Comparison of ENCODE assay signal across 21 cellular contexts in the genomic region with DNA sequence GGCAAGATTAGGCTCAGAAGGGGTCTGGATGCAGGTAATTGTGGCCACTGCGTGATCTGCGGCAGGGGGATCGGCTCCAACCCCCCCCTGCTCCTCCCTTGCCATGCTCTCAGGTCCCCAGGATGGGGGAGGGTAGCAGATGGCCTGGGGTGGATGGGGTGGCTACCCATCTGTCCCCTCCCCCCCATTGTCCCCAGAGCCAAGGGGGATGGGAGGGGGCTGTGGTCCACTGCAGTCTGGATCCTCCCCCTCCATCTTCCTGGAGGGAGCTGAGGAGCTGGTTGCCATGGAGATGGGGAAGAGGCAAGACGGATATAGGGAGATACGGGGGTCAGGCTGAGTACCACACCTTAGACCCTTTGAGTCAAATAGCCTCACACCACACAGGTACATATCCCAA. TPM values are rescaled to one million over a fixed set of nuclear protein-coding genes. Genes with fewer than 3 reads are reported as not detected.
"Had no signal": no experiment of that assay in that cellular context is flagged by ENCODE, and none has a peak within 500 bp of the region (broad histone marks: within the 10 kb centered on the region; RNA-seq: fewer than 3 reads in every experiment).

No MANE protein-coding gene starts in this region.

- H3K4me3 ChIP-seq: heart right ventricle, lower lobe of right lung, psoas muscle, right lobe of liver, suprapubic skin had no signal

- H3K36me3 ChIP-seq: brain microvascular endothelial cell, heart right ventricle, lower lobe of right lung, right lobe of liver, suprapubic skin had no signal

- FAIRE-seq: frontal cortex had no signal

- ATAC-seq: activated CD8-positive, alpha-beta T cell treated with anti-CD3 and anti-CD28 coated beads, Interleukin-2, amount 10 ng/mL, durations not matched to agents 7 days and 5 days; activated T-cell treated with anti-CD3 and anti-CD28 coated beads, Interleukin-2, amount 50 U/mL, for 72 hours; effector memory CD8-positive, alpha-beta T cell; heart right ventricle; left cardiac atrium; lower lobe of right lung; psoas muscle; right lobe of liver; WTC11 had no signal

- H3K9me3 ChIP-seq: heart right ventricle, lower lobe of right lung, psoas muscle, right lobe of liver, suprapubic skin had no signal

- H3K9me3 Mint-ChIP-seq: activated T-cell treated with anti-CD3 and anti-CD28 coated beads, Interleukin-2, amount 50 U/mL, for 72 hours; effector memory CD8-positive, alpha-beta T cell; nephron; stimulated activated naive CD8-positive, alpha-beta T cell treated with anti-CD3 and anti-CD28 coated beads, Interleukin-15, Interleukin-2, amounts not matched to agents 100 ng/mL and 50 ng/mL, for 24 hours; type B pancreatic cell; WTC11 had no signal

- DNase-seq: activated CD4-positive, alpha-beta T cell treated with anti-CD3 and anti-CD28 coated beads for 4 hours; activated CD8-positive, alpha-beta memory T cell treated with anti-CD3 and anti-CD28 coated beads, Interleukin-2, amount 50 U/mL, for 4 hours; activated CD8-positive, alpha-beta T cell treated with anti-CD3 and anti-CD28 coated beads, Interleukin-2, amount 10 ng/mL, durations not matched to agents 7 days and 5 days; activated gamma-delta T cell treated with Interleukin-2 at 50 U/mL for 16 hours; activated T-cell treated with anti-CD3 and anti-CD28 coated beads, Interleukin-2, amount 50 U/mL, for 72 hours; brain microvascular endothelial cell; effector memory CD8-positive, alpha-beta T cell; heart right ventricle; left cardiac atrium; lower lobe of right lung; psoas muscle; right lobe of liver had no signal

- H3K27ac ChIP-seq: brain microvascular endothelial cell, epithelial cell of prostate, heart right ventricle, lower lobe of right lung, psoas muscle, right lobe of liver, suprapubic skin had no signal

- H3K27ac Mint-ChIP-seq: activated CD8-positive, alpha-beta T cell treated with anti-CD3 and anti-CD28 coated beads, Interleukin-2, amount 10 ng/mL, durations not matched to agents 7 days and 5 days; activated naive CD8-positive, alpha-beta T cell; activated T-cell treated with anti-CD3 and anti-CD28 coated beads, Interleukin-2, amount 50 U/mL, for 72 hours; effector memory CD8-positive, alpha-beta T cell; stimulated activated naive CD8-positive, alpha-beta T cell treated with anti-CD3 and anti-CD28 coated beads, Interleukin-15, Interleukin-2, amounts not matched to agents 100 ng/mL and 50 ng/mL, for 24 hours; type B pancreatic cell; WTC11 had no signal

- H3K36me3 Mint-ChIP-seq: activated naive CD8-positive, alpha-beta T cell; type B pancreatic cell; WTC11 had no signal

- H3K4me3 Mint-ChIP-seq: activated CD8-positive, alpha-beta T cell treated with anti-CD3 and anti-CD28 coated beads, Interleukin-2, amount 10 ng/mL, durations not matched to agents 7 days and 5 days; activated naive CD8-positive, alpha-beta T cell; stimulated activated naive CD8-positive, alpha-beta T cell treated with anti-CD3 and anti-CD28 coated beads, Interleukin-15, Interleukin-2, amounts not matched to agents 100 ng/mL and 50 ng/mL, for 24 hours; WTC11 had no signal

- H3K4me1 ChIP-seq: psoas muscle, right lobe of liver had no signal

RNA-seq across cellular contexts. Expression of a gene that starts 1.6 kb away (rescaled TPM):
- total RNA-seq: activated CD8-positive, alpha-beta T cell treated with anti-CD3 and anti-CD28 coated beads, Interleukin-2, amount 10 ng/mL, durations not matched to agents 7 days and 5 days; osteocyte had no signal

RNA-seq across cellular contexts. Expression of a gene that starts 47.6 kb away (rescaled TPM):
- total RNA-seq: activated CD8-positive, alpha-beta T cell treated with anti-CD3 and anti-CD28 coated beads, Interleukin-2, amount 10 ng/mL, durations not matched to agents 7 days and 5 days; activated T-cell treated with anti-CD3 and anti-CD28 coated beads, Interleukin-2, amount 50 U/mL, for 72 hours; frontal cortex; osteocyte; suprapubic skin; WTC11 had no signal
